In genomic region chr1:204106825-204107224, GRCh38 we compare ENCODE assay signal across 2 cellular contexts.
TF ChIP-seq lines count a peak whose summit lies in the region.

No MANE protein-coding gene starts in this region.

TF ChIP-seq in HepG2, 621 proteins besides CTCF, POLR2A, EP300 and RAD21:
- TF ChIP-seq, protein P1, sequence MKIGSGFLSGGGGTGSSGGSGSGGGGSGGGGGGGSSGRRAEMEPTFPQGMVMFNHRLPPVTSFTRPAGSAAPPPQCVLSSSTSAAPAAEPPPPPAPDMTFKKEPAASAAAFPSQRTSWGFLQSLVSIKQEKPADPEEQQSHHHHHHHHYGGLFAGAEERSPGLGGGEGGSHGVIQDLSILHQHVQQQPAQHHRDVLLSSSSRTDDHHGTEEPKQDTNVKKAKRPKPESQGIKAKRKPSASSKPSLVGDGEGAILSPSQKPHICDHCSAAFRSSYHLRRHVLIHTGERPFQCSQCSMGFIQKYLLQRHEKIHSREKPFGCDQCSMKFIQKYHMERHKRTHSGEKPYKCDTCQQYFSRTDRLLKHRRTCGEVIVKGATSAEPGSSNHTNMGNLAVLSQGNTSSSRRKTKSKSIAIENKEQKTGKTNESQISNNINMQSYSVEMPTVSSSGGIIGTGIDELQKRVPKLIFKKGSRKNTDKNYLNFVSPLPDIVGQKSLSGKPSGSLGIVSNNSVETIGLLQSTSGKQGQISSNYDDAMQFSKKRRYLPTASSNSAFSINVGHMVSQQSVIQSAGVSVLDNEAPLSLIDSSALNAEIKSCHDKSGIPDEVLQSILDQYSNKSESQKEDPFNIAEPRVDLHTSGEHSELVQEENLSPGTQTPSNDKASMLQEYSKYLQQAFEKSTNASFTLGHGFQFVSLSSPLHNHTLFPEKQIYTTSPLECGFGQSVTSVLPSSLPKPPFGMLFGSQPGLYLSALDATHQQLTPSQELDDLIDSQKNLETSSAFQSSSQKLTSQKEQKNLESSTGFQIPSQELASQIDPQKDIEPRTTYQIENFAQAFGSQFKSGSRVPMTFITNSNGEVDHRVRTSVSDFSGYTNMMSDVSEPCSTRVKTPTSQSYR (CRISPR knock-in tag; IDR thresholded peaks at IDR 0.05; ENCODE audit: borderline replicate concordance): no peak
- TF ChIP-seq ZNF768 (CRISPR knock-in tag; IDR thresholded peaks at IDR 0.05) (peak; percentile 80; the same call in 1 of the 2 replicates), ZNF629 (CRISPR knock-in tag; conservative IDR thresholded peaks at IDR 0.05) (peak; percentile 55), ZFYVE20 (CRISPR knock-in tag; IDR thresholded peaks at IDR 0.05; ENCODE audit: borderline replicate concordance, low read depth) (no peak), HOXA5 (CRISPR knock-in tag; IDR thresholded peaks at IDR 0.05) (no peak), MED8 (CRISPR knock-in tag; IDR thresholded peaks at IDR 0.05; ENCODE audit: insufficient replicate concordance) (no peak), ZBTB44 (CRISPR knock-in tag; IDR thresholded peaks at IDR 0.05) (no peak), ZNF382 (CRISPR knock-in tag; IDR thresholded peaks at IDR 0.05; ENCODE audit: borderline replicate concordance) (no peak), CENPX (CRISPR knock-in tag; IDR thresholded peaks at IDR 0.05) (no peak), ZSCAN21 (CRISPR knock-in tag; IDR thresholded peaks at IDR 0.05; ENCODE audit: borderline replicate concordance) (no peak), FOXP4 (CRISPR knock-in tag; IDR thresholded peaks at IDR 0.05) (no peak), ZNF644 (CRISPR knock-in tag; IDR thresholded peaks at IDR 0.05; ENCODE audit: low read depth) (no peak), TMF1 (CRISPR knock-in tag; IDR thresholded peaks at IDR 0.05; ENCODE audit: low read depth) (no peak), ZNF570 (CRISPR knock-in tag; IDR thresholded peaks at IDR 0.05; ENCODE audit: borderline replicate concordance) (no peak), ZMYM3 (CRISPR knock-in tag; IDR thresholded peaks at IDR 0.05) (peak; percentile 48; the same call in 1 of the 2 replicates)
- TF ChIP-seq, protein P2, sequence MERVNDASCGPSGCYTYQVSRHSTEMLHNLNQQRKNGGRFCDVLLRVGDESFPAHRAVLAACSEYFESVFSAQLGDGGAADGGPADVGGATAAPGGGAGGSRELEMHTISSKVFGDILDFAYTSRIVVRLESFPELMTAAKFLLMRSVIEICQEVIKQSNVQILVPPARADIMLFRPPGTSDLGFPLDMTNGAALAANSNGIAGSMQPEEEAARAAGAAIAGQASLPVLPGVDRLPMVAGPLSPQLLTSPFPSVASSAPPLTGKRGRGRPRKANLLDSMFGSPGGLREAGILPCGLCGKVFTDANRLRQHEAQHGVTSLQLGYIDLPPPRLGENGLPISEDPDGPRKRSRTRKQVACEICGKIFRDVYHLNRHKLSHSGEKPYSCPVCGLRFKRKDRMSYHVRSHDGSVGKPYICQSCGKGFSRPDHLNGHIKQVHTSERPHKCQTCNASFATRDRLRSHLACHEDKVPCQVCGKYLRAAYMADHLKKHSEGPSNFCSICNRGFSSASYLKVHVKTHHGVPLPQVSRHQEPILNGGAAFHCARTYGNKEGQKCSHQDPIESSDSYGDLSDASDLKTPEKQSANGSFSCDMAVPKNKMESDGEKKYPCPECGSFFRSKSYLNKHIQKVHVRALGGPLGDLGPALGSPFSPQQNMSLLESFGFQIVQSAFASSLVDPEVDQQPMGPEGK (CRISPR knock-in tag; IDR thresholded peaks at IDR 0.05): no peak

TF ChIP-seq in WTC11, 78 proteins besides CTCF, POLR2A, EP300 and RAD21:
- 0 out of 2 replicates have a peak, but pooled peaks have one; percentile 8 for TF ChIP-seq GTF2I (CRISPR knock-in tag; conservative IDR thresholded peaks at IDR 0.05)
- TF ChIP-seq, protein P3, sequence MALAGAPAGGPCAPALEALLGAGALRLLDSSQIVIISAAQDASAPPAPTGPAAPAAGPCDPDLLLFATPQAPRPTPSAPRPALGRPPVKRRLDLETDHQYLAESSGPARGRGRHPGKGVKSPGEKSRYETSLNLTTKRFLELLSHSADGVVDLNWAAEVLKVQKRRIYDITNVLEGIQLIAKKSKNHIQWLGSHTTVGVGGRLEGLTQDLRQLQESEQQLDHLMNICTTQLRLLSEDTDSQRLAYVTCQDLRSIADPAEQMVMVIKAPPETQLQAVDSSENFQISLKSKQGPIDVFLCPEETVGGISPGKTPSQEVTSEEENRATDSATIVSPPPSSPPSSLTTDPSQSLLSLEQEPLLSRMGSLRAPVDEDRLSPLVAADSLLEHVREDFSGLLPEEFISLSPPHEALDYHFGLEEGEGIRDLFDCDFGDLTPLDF (CRISPR knock-in tag; IDR thresholded peaks at IDR 0.05): no peak
